ENCODE assay signal across 14 cellular contexts in genomic region chr16:23497543-23497868, GRCh38. TPM values are rescaled to one million over a fixed set of nuclear protein-coding genes. Genes with fewer than 3 reads are reported as not detected.
A peak's percentile ranks its signal among the peaks of the same experiment; 100 is the strongest.
DNase-seq lines count a peak whose midpoint lies in the region; ATAC-seq and TF ChIP-seq lines count a peak whose summit lies in the region.
"Had no signal": no experiment of that assay in that cellular context is flagged by ENCODE, and none has a peak within 500 bp of the region (broad histone marks: within the 10 kb centered on the region; RNA-seq: fewer than 3 reads in every experiment).

No MANE protein-coding gene starts in this region.

- no peak for ATAC-seq in activated CD8-positive, alpha-beta T cell treated with anti-CD3 and anti-CD28 coated beads, Interleukin-2, amount 10 ng/mL, durations not matched to agents 7 days and 5 days
- no peak for ATAC-seq in activated CD8-positive, alpha-beta T cell treated with anti-CD3 and anti-CD28 coated beads for 36 hours
- no peak for ATAC-seq in body of pancreas
- no peak for ATAC-seq in memory B cell (ENCODE audit: low read depth)
- no peak for ATAC-seq in GM18502 (IDR thresholded peaks at IDR 0.05; ENCODE audit: poor library complexity, unreplicated experiment)
- ATAC-seq: A549 had no signal

- WGBS in body of pancreas, 2 donors = 52 to 54% methylated on average over 6 of the region's 6 CpGs
- WGBS in suprapubic skin = 53% methylated on average over 6 of the region's 6 CpGs

- H3K27ac ChIP-seq in body of pancreas (peak overlapping the region; percentile 62 to 92 (median 71)), suprapubic skin (peak overlapping the region; percentile 53)

- H3K4me1 ChIP-seq in body of pancreas (peaks cover 72% of the 10 kb centered on the region), suprapubic skin (peaks cover 65% of the 10 kb centered on the region)

- H3K27me3 ChIP-seq in body of pancreas = no peaks in the 10 kb centered on the region
- no peaks in the 10 kb centered on the region for H3K27me3 ChIP-seq in suprapubic skin

- CTCF ChIA-PET in activated CD8-positive, alpha-beta T cell treated with anti-CD3 and anti-CD28 coated beads, Interleukin-2, amount 10 ng/mL, durations not matched to agents 7 days and 5 days (lab: Charles Lee) = no interaction called here
- CTCF ChIA-PET in activated CD8-positive, alpha-beta T cell treated with anti-CD3 and anti-CD28 coated beads for 36 hours (lab: Charles Lee) = no interaction called here

- no peaks in the 10 kb centered on the region for H3K9me3 ChIP-seq in body of pancreas
- H3K9me3 ChIP-seq in suprapubic skin = no peaks in the 10 kb centered on the region
- H3K9me3 ChIP-seq: A549 had no signal

- H3K27ac Mint-ChIP-seq in activated CD8-positive, alpha-beta T cell treated with anti-CD3 and anti-CD28 coated beads, Interleukin-2, amount 10 ng/mL, durations not matched to agents 7 days and 5 days = peak overlapping the region; percentile 31
- no peak overlapping the region for H3K27ac Mint-ChIP-seq in activated CD8-positive, alpha-beta T cell treated with anti-CD3 and anti-CD28 coated beads for 36 hours
- H3K27ac Mint-ChIP-seq in memory B cell = peak overlapping the region; percentile 86

- no peaks in the 10 kb centered on the region for H3K27me3 Mint-ChIP-seq in activated CD8-positive, alpha-beta T cell treated with anti-CD3 and anti-CD28 coated beads, Interleukin-2, amount 10 ng/mL, durations not matched to agents 7 days and 5 days (ENCODE audit: low read depth)
- H3K27me3 Mint-ChIP-seq in activated CD8-positive, alpha-beta T cell treated with anti-CD3 and anti-CD28 coated beads for 36 hours = no peaks in the 10 kb centered on the region
- H3K27me3 Mint-ChIP-seq in memory B cell = no peaks in the 10 kb centered on the region

- intact Hi-C loops in activated CD8-positive, alpha-beta T cell treated with anti-CD3 and anti-CD28 coated beads for 36 hours (cut with micrococcal nuclease) = no loop called here
- intact Hi-C loops in body of pancreas (cut with DNase I) = no loop called here

- H3K4me3 Mint-ChIP-seq in activated CD8-positive, alpha-beta T cell treated with anti-CD3 and anti-CD28 coated beads, Interleukin-2, amount 10 ng/mL, durations not matched to agents 7 days and 5 days = no peak overlapping the region
- no peak overlapping the region for H3K4me3 Mint-ChIP-seq in activated CD8-positive, alpha-beta T cell treated with anti-CD3 and anti-CD28 coated beads for 36 hours
- H3K4me3 Mint-ChIP-seq in memory B cell = peak overlapping the region; percentile 59

- TF ChIP-seq CTCF in activated CD8-positive, alpha-beta T cell treated with anti-CD3 and anti-CD28 coated beads for 36 hours (IDR thresholded peaks at IDR 0.05) = no peak
- no peak for TF ChIP-seq CTCF in body of pancreas (IDR thresholded peaks at IDR 0.05)
- no peak for TF ChIP-seq CTCF in suprapubic skin (IDR thresholded peaks at IDR 0.05)

- TF ChIP-seq EP300 in suprapubic skin (IDR thresholded peaks at IDR 0.05) = no peak

- H3K9me3 Mint-ChIP-seq in activated CD8-positive, alpha-beta T cell treated with anti-CD3 and anti-CD28 coated beads, Interleukin-2, amount 10 ng/mL, durations not matched to agents 7 days and 5 days (ENCODE audit: insufficient read depth) = no peaks in the 10 kb centered on the region
- no peaks in the 10 kb centered on the region for H3K9me3 Mint-ChIP-seq in activated CD8-positive, alpha-beta T cell treated with anti-CD3 and anti-CD28 coated beads for 36 hours
- no peaks in the 10 kb centered on the region for H3K9me3 Mint-ChIP-seq in memory B cell

- H3K36me3 Mint-ChIP-seq in activated CD8-positive, alpha-beta T cell treated with anti-CD3 and anti-CD28 coated beads, Interleukin-2, amount 10 ng/mL, durations not matched to agents 7 days and 5 days (ENCODE audit: low read depth) = peaks cover 26% of the 10 kb centered on the region
- H3K36me3 Mint-ChIP-seq in activated CD8-positive, alpha-beta T cell treated with anti-CD3 and anti-CD28 coated beads for 36 hours (ENCODE audit: low read depth) = peaks cover 22% of the 10 kb centered on the region
- peaks cover 14% of the 10 kb centered on the region for H3K36me3 Mint-ChIP-seq in memory B cell

- H3K4me1 Mint-ChIP-seq in activated CD8-positive, alpha-beta T cell treated with anti-CD3 and anti-CD28 coated beads, Interleukin-2, amount 10 ng/mL, durations not matched to agents 7 days and 5 days (ENCODE audit: low read depth) = peaks cover 31% of the 10 kb centered on the region
- H3K4me1 Mint-ChIP-seq in activated CD8-positive, alpha-beta T cell treated with anti-CD3 and anti-CD28 coated beads for 36 hours (ENCODE audit: low read depth) = peaks cover 18% of the 10 kb centered on the region
- peaks cover 43% of the 10 kb centered on the region for H3K4me1 Mint-ChIP-seq in memory B cell

- H3K36me3 ChIP-seq in body of pancreas (replicated peaks in 1 of 2; ENCODE audit: insufficient read depth in 1 of 2, low read depth in 2 of 2) (peaks cover 9 to 20% of the 10 kb centered on the region in 2 donors), suprapubic skin (peaks cover 30% of the 10 kb centered on the region)

- POLR2A ChIA-PET in activated CD8-positive, alpha-beta T cell treated with anti-CD3 and anti-CD28 coated beads, Interleukin-2, amount 10 ng/mL, durations not matched to agents 7 days and 5 days (lab: Charles Lee) = interaction anchor here (0.6 kb wide), 1 partner anchor 13 kb away, joined by 3 read pairs; the partner anchor contains the start of gene GGA2
- POLR2A ChIA-PET in activated CD8-positive, alpha-beta T cell treated with anti-CD3 and anti-CD28 coated beads for 36 hours (lab: Charles Lee) = interaction anchor here (1.0 kb wide), 1 partner anchor 355 kb away, joined by 3 read pairs; no protein-coding TSS in a partner anchor

- DNase-seq in activated CD8-positive, alpha-beta T cell treated with anti-CD3 and anti-CD28 coated beads, Interleukin-2, amount 10 ng/mL, durations not matched to agents 7 days and 5 days = no peak
- no peak for DNase-seq in activated CD8-positive, alpha-beta T cell treated with anti-CD3 and anti-CD28 coated beads for 36 hours
- DNase-seq in body of pancreas (no peak), memory B cell (ENCODE audit: low spot score in 2 of 2) (no peak), suprapubic skin (ENCODE audit: low spot score in 2 of 2) (no peak), GM03348 (ENCODE audit: low spot score) (no peak), AG20443 (ENCODE audit: low spot score) (no peak)
- DNase-seq: activated CD4-positive, CD25-positive, alpha-beta regulatory T cell treated with anti-CD3 and anti-CD28 coated beads, Interleukin-2, amount 50 U/mL, for 72 hours; DMS 273 treated with DMSO at 0.1 percent for 48 hours; NCI-H1105; NCI-H524 treated with DMSO at 0.1 percent for 48 hours; stimulated activated CD4-positive, alpha-beta T cell treated with anti-CD3 and anti-CD28 coated beads, Interleukin-4, amount 100 ng/mL, for 24 hours had no signal

- no peak overlapping the region for H3K4me3 ChIP-seq in body of pancreas
- H3K4me3 ChIP-seq in suprapubic skin = no peak overlapping the region
- H3K4me3 ChIP-seq: A549 had no signal

- TF ChIP-seq POLR2A in body of pancreas (IDR thresholded peaks at IDR 0.05) (no peak), suprapubic skin (IDR thresholded peaks at IDR 0.05) (no peak)

RNA-seq across cellular contexts. Expression of gene GGA2, which starts 12.8 kb away (rescaled TPM):
- total RNA-seq in activated CD8-positive, alpha-beta T cell treated with anti-CD3 and anti-CD28 coated beads, Interleukin-2, amount 10 ng/mL, durations not matched to agents 7 days and 5 days = 100 to 1,000 TPM; 111 to 118 TPM
- total RNA-seq in activated CD8-positive, alpha-beta T cell treated with anti-CD3 and anti-CD28 coated beads for 36 hours = 10 to 100 TPM; 91.0 to 96.9 TPM
- total RNA-seq in body of pancreas = 10 to 100 TPM; 59.3 to 64.6 TPM
- 100 to 1,000 TPM in 1 of 4 donors, 10 to 100 TPM in 3; 44.1 to 117 (median 53.4) TPM for total RNA-seq in suprapubic skin

RNA-seq across cellular contexts. Expression of gene COG7, which starts 44.5 kb away (rescaled TPM):
- 10 to 100 TPM; 20.0 to 21.5 TPM for total RNA-seq in activated CD8-positive, alpha-beta T cell treated with anti-CD3 and anti-CD28 coated beads, Interleukin-2, amount 10 ng/mL, durations not matched to agents 7 days and 5 days
- 10 to 100 TPM; 16.4 to 16.7 TPM for total RNA-seq in activated CD8-positive, alpha-beta T cell treated with anti-CD3 and anti-CD28 coated beads for 36 hours
- total RNA-seq in body of pancreas (10 to 100 TPM; 19.5 to 43.5 TPM), suprapubic skin (10 to 100 TPM; 16.3 to 73.7 (median 24.6) TPM)

RNA-seq across cellular contexts. Expression of gene EARS2, which starts 59.6 kb away (rescaled TPM):
- total RNA-seq in activated CD8-positive, alpha-beta T cell treated with anti-CD3 and anti-CD28 coated beads, Interleukin-2, amount 10 ng/mL, durations not matched to agents 7 days and 5 days = 10 to 100 TPM; 16.3 to 16.4 TPM
- 10 to 100 TPM; 25.7 to 29.1 TPM for total RNA-seq in activated CD8-positive, alpha-beta T cell treated with anti-CD3 and anti-CD28 coated beads for 36 hours
- total RNA-seq in body of pancreas (10 to 100 TPM; 18.2 to 83.1 TPM), suprapubic skin (10 to 100 TPM; 24.1 to 37.2 (median 36.6) TPM)
